In genomic region chr4:151801547-151802516, GRCh38 we compare ENCODE assay signal across 8 cellular contexts. TPM values are rescaled to one million over a fixed set of nuclear protein-coding genes. Genes with fewer than 3 reads are reported as not detected.
DNase-seq lines count a peak whose midpoint lies in the region; ATAC-seq, FAIRE-seq and TF ChIP-seq lines count a peak whose summit lies in the region.

No MANE protein-coding gene starts in this region.

- H3K9me1 ChIP-seq in keratinocyte (ENCODE audit: control insufficient read depth, extremely low read depth, insufficient read depth, low read length), result no peaks in the 10 kb centered on the region

- TF ChIP-seq CTCF in keratinocyte (optimal IDR thresholded peaks at IDR 0.05 in 1 of 3, IDR thresholded peaks at IDR 0.05 in 1 of 3, conservative IDR thresholded peaks at IDR 0.05 in 1 of 3; ENCODE audit: extremely low read depth in 1 of 3, insufficient read depth in 2 of 3, low read length in 3 of 3), result peak; percentile 74 to 90 (median 76)

- no peak overlapping the region for H2AFZ ChIP-seq in keratinocyte (ENCODE audit: control insufficient read depth, low read length)

- peak; percentile 12 for DNase-seq in GDM1 (lab: John Stamatoyannopoulos, UW)
- peak; percentile 94 for DNase-seq in SW480 (ENCODE audit: low spot score)
- peak; percentile 17 for DNase-seq in activated naive CD8-positive, alpha-beta T cell treated with anti-CD3 and anti-CD28 coated beads, Interleukin-2, amount 50 U/mL, for 16 hours (ENCODE audit: low read depth, low spot score)
- no peak for DNase-seq in keratinocyte (ENCODE audit: low read depth, low spot score)
- DNase-seq in stimulated activated CD8-positive, alpha-beta memory T cell treated with anti-CD3 and anti-CD28 coated beads, Interleukin-12 subunit alpha, Interleukin-12 subunit beta, amount 100 ng/mL, for 24 hours (ENCODE audit: extremely low read depth), result peak; percentile 16

- FAIRE-seq in keratinocyte (lab: Jason Lieb, UNC), result no peak

- no peaks in the 10 kb centered on the region for H3K79me2 ChIP-seq in keratinocyte (ENCODE audit: control insufficient read depth, insufficient read depth, low read length)

- no peaks in the 10 kb centered on the region for H3K9me3 ChIP-seq in keratinocyte (ENCODE audit: control insufficient read depth, low read depth, low read length)

- H3K4me1 ChIP-seq in keratinocyte (ENCODE audit: control insufficient read depth, extremely low read depth, insufficient read depth, low read length), result peaks cover 13% of the 10 kb centered on the region

- no peaks in the 10 kb centered on the region for H3K36me3 ChIP-seq in keratinocyte (ENCODE audit: control insufficient read depth in 2 of 2, extremely low read depth in 1 of 2, insufficient read depth in 2 of 2, low read length in 2 of 2)

- no peaks in the 10 kb centered on the region for H4K20me1 ChIP-seq in keratinocyte (ENCODE audit: control insufficient read depth, extremely low read depth, insufficient read depth, low read length)

- ATAC-seq in HG02938 (IDR thresholded peaks at IDR 0.05; ENCODE audit: unreplicated experiment), result peak; percentile 40
- no peak for ATAC-seq in HG03469 (IDR thresholded peaks at IDR 0.05; ENCODE audit: unreplicated experiment)
- ATAC-seq in HG02840 (IDR thresholded peaks at IDR 0.05; ENCODE audit: low FRiP score, unreplicated experiment), result no peak

- H3K4me2 ChIP-seq in keratinocyte (ENCODE audit: control insufficient read depth, extremely low read depth, insufficient read depth, low read depth, low read length), result no peak overlapping the region

- no peak overlapping the region for H3K4me3 ChIP-seq in keratinocyte (ENCODE audit: control insufficient read depth in 2 of 3, extremely low read depth in 1 of 3, insufficient read depth in 2 of 3, low read depth in 1 of 3, low read length in 3 of 3)

- no peaks in the 10 kb centered on the region for H3K27me3 ChIP-seq in keratinocyte (ENCODE audit: control insufficient read depth, extremely low read depth, insufficient read depth, low read length)

- H3K9ac ChIP-seq in keratinocyte (ENCODE audit: control insufficient read depth, extremely low read depth, insufficient read depth, low read length), result no peak overlapping the region

- no peak overlapping the region for H3K27ac ChIP-seq in keratinocyte (ENCODE audit: control insufficient read depth, insufficient read depth, low read length)

- dilution Hi-C loops in keratinocyte (cut with MboI; ENCODE audit: extremely low pct_ligation_motif_present, low sequenced_read_pairs), result no loop called here

RNA-seq across cellular contexts. Expression of gene GATB, which starts 41.0 kb away (rescaled TPM):
- polyA plus RNA-seq in keratinocyte, result 25.5 to 32.3 TPM (median 31.0 TPM) in 3 replicates
- 12.4 TPM for polyA plus RNA-seq in keratinocyte (2011; ENCODE audit: low read depth)
- 23.0 and 27.4 TPM in 2 replicates for polyA plus RNA-seq in keratinocyte (2011; cell fraction: cytosol; rRNA removed)
- 33.4 and 37.7 TPM in 2 replicates for polyA plus RNA-seq in keratinocyte (2011; cell fraction: nucleus; rRNA removed)
- 11.0 and 18.9 TPM in 2 replicates for polyA plus RNA-seq in keratinocyte (2012; ENCODE audit: low replicate concordance)
- 9.0 to 25.7 TPM (median 23.7 TPM) in 3 replicates for polyA minus RNA-seq in keratinocyte
- polyA minus RNA-seq in keratinocyte (2011; cell fraction: cytosol; rRNA and poly(A)+ RNA removed), result 13.6 TPM
- polyA minus RNA-seq in keratinocyte (2011; cell fraction: nucleus; rRNA and poly(A)+ RNA removed), result 16.5 and 23.9 TPM in 2 replicates
